ENCODE assay signal across 19 cellular contexts in the genomic region with DNA sequence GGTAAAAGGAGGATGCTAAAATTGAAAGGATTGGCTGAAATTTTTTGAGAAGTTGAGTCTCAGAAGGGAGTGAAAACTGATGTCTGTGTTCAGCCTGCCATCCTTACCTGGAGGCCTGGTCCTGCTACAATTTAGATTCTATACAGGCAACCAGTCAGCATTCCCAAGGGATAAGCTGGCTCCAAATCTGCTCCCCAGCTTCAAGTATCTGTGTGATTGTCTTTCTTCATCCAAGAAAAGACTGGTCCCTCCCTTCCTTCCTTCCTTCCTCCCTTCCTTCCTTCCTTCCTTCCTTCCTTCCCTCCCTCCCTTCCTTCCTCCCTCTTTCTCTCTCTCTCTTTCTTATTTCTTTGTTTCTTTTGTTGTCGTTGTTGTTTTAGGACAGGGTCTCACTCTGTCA. TPM values are rescaled to one million over a fixed set of nuclear protein-coding genes. Genes with fewer than 3 reads are reported as not detected.
DNase-seq lines count a peak whose midpoint lies in the region; ATAC-seq, FAIRE-seq and TF ChIP-seq lines count a peak whose summit lies in the region.
"Had no signal": no experiment of that assay in that cellular context is flagged by ENCODE, and none has a peak within 500 bp of the region (broad histone marks: within the 10 kb centered on the region; RNA-seq: fewer than 3 reads in every experiment).

No MANE protein-coding gene starts in this region.

- POLR2A ChIA-PET in HepG2 (lab: Yijun Ruan, JAX), result interaction anchor here (1.9 kb wide), 1 partner anchor 24 kb away, joined by 8 read pairs; a partner anchor contains a TSS
- POLR2A ChIA-PET in HEK293 (lab: Yijun Ruan, JAX), result no interaction called here
- POLR2A ChIA-PET in HEK293T (lab: Yijun Ruan, JAX), result no interaction called here

- peaks cover 1% of the 10 kb centered on the region for H3K27me3 Mint-ChIP-seq in endothelial cell (ENCODE audit: unreplicated experiment)
- H3K27me3 Mint-ChIP-seq in activated T-helper 2 cell treated with anti-CD3 and anti-CD28 coated beads, Interferon-gamma antibody, Interleukin-2, Interleukin-4, amounts not matched to agents 10 μg/mL and 5 μg/mL and 100 μg/mL, durations not matched to agents 14 hours and 24 hours and 36 hours (ENCODE audit: low read depth), result peaks cover 37% of the 10 kb centered on the region

- CTCF ChIA-PET in HepG2 (lab: Yijun Ruan, JAX; ENCODE audit: low intra/inter-chr PET ratio, low total read pairs) (no interaction called here), HEK293 (lab: Yijun Ruan, JAX) (interaction anchor here (1.9 kb wide), 1 partner anchor 17 kb away, joined by 5 read pairs; no protein-coding TSS in a partner anchor), HEK293T (lab: Yijun Ruan, JAX) (interaction anchor here (0.7 kb wide), 1 partner anchor 13 kb away, joined by 3 read pairs; no protein-coding TSS in a partner anchor)

- H3K4me1 ChIP-seq in HepG2 (ENCODE audit: insufficient read depth, low read length) (peaks cover 35% of the 10 kb centered on the region), right lobe of liver (peaks cover 0 to 8% (median 0%) of the 10 kb centered on the region in 4 donors), HEK293 (ENCODE audit: control insufficient read depth, insufficient read depth, low read length) (no peaks in the 10 kb centered on the region)
- H3K4me1 ChIP-seq: BE2C had no signal

- H3K27ac Mint-ChIP-seq in endothelial cell (ENCODE audit: unreplicated experiment), result no peak overlapping the region
- no peak overlapping the region for H3K27ac Mint-ChIP-seq in activated T-helper 2 cell treated with anti-CD3 and anti-CD28 coated beads, Interferon-gamma antibody, Interleukin-2, Interleukin-4, amounts not matched to agents 10 μg/mL and 5 μg/mL and 100 μg/mL, durations not matched to agents 14 hours and 24 hours and 36 hours
- H3K27ac Mint-ChIP-seq: CD14-positive monocyte; CD4-positive, alpha-beta memory T cell; H9; IgD-negative memory B cell had no signal

- no peaks in the 10 kb centered on the region for H3K9me3 Mint-ChIP-seq in endothelial cell (ENCODE audit: unreplicated experiment)
- no peaks in the 10 kb centered on the region for H3K9me3 Mint-ChIP-seq in activated T-helper 2 cell treated with anti-CD3 and anti-CD28 coated beads, Interferon-gamma antibody, Interleukin-2, Interleukin-4, amounts not matched to agents 10 μg/mL and 5 μg/mL and 100 μg/mL, durations not matched to agents 14 hours and 24 hours and 36 hours

- H3K36me3 ChIP-seq in HepG2 (replicated peaks in 1 of 2; ENCODE audit: control insufficient read depth in 1 of 2, insufficient read depth in 2 of 2, low read length in 2 of 2) (no peaks in the 10 kb centered on the region), right lobe of liver (no peaks in the 10 kb centered on the region), HEK293 (ENCODE audit: control insufficient read depth in 2 of 2, insufficient read depth in 1 of 2, low read length in 2 of 2) (no peaks in the 10 kb centered on the region)
- H3K36me3 ChIP-seq: BE2C had no signal

- in situ Hi-C loops in HepG2 (cut with HindIII; ENCODE audit: extremely low pct_ligation_motif_present, low pct_unique_long_range_greater_than_20kb), result no loop called here

- no TSS peak for BruUV-seq in HepG2 (replicated peaks; lab: Mats Ljungman, UMichigan)

- H3K9me3 ChIP-seq in HepG2 (ENCODE audit: low read length), result no peaks in the 10 kb centered on the region
- peaks cover 0 to 4% (median 0%) of the 10 kb centered on the region in 4 donors for H3K9me3 ChIP-seq in right lobe of liver
- no peaks in the 10 kb centered on the region for H3K9me3 ChIP-seq in HEK293 (ENCODE audit: control insufficient read depth, insufficient read depth, low read depth, low read length)
- H3K9me3 ChIP-seq: BE2C had no signal

- peaks cover 3% of the 10 kb centered on the region for H3K4me1 Mint-ChIP-seq in endothelial cell (ENCODE audit: unreplicated experiment)
- H3K4me1 Mint-ChIP-seq in activated T-helper 2 cell treated with anti-CD3 and anti-CD28 coated beads, Interferon-gamma antibody, Interleukin-2, Interleukin-4, amounts not matched to agents 10 μg/mL and 5 μg/mL and 100 μg/mL, durations not matched to agents 14 hours and 24 hours and 36 hours (ENCODE audit: low read depth), result no peaks in the 10 kb centered on the region
- H3K4me1 Mint-ChIP-seq: CD4-positive, alpha-beta memory T cell had no signal

- no peak overlapping the region for H3K4me3 ChIP-seq in HepG2 (replicated peaks in 1 of 3; ENCODE audit: insufficient read depth in 1 of 3, low read depth in 2 of 3, low read length in 3 of 3)
- no peak overlapping the region for H3K4me3 ChIP-seq in right lobe of liver
- H3K4me3 ChIP-seq in HEK293 (ENCODE audit: low read depth, low read length), result no peak overlapping the region

- H3K4me3 Mint-ChIP-seq in endothelial cell (ENCODE audit: unreplicated experiment), result peak overlapping the region; percentile 27
- H3K4me3 Mint-ChIP-seq in activated T-helper 2 cell treated with anti-CD3 and anti-CD28 coated beads, Interferon-gamma antibody, Interleukin-2, Interleukin-4, amounts not matched to agents 10 μg/mL and 5 μg/mL and 100 μg/mL, durations not matched to agents 14 hours and 24 hours and 36 hours (ENCODE audit: low read depth), result no peak overlapping the region
- H3K4me3 Mint-ChIP-seq: CD14-positive monocyte; CD4-positive, alpha-beta memory T cell; H9; IgD-negative memory B cell had no signal

- H3K27me3 ChIP-seq in HepG2 (ENCODE audit: control insufficient read depth in 1 of 2, insufficient read depth in 2 of 2, low read length in 2 of 2) (no peaks in the 10 kb centered on the region), right lobe of liver (no peaks in the 10 kb centered on the region)
- H3K27me3 ChIP-seq: BE2C had no signal

- TF ChIP-seq EP300 in HepG2 (IDR thresholded peaks at IDR 0.05; ENCODE audit: low read depth in 2 of 2, low read length in 2 of 2) (no peak), HepG2 (CRISPR knock-in tag; IDR thresholded peaks at IDR 0.05; ENCODE audit: borderline replicate concordance) (no peak)

- DNase-seq in HepG2 (ENCODE audit: low spot score) (no peak), right lobe of liver (no peak), endothelial cell (ENCODE audit: low spot score) (no peak), UCSD-AML1 (lab: John Stamatoyannopoulos, UW; ENCODE audit: unreplicated experiment) (no peak), HEK293T (ENCODE audit: extremely low spot score) (no peak)
- no peak for DNase-seq in activated T-helper 2 cell treated with anti-CD3 and anti-CD28 coated beads, Interferon-gamma antibody, Interleukin-2, Interleukin-4, amounts not matched to agents 10 μg/mL and 5 μg/mL and 100 μg/mL, durations not matched to agents 14 hours and 24 hours and 36 hours (ENCODE audit: low spot score)
- DNase-seq: ACHN; BE2C; Calu3; CD4-positive, alpha-beta memory T cell; DMS79 treated with DMSO at 0.1 percent for 48 hours; GF-D8; GOT3; H9; KBM-7 had no signal

- no peak for FAIRE-seq in HepG2 (lab: Jason Lieb, UNC)
- FAIRE-seq: HTR-8/SVneo had no signal

- no peak overlapping the region for H3K9ac ChIP-seq in HepG2 (ENCODE audit: insufficient read depth, low read depth, low read length)

- no peak for TF ChIP-seq CTCF in HepG2 (CRISPR knock-in tag; IDR thresholded peaks at IDR 0.05)
- TF ChIP-seq CTCF in right lobe of liver (IDR thresholded peaks at IDR 0.05), result no peak
- TF ChIP-seq CTCF in HEK293 (tag by site-specific recombination; IDR thresholded peaks at IDR 0.05), result no peak
- TF ChIP-seq CTCF in endothelial cell (IDR thresholded peaks at IDR 0.05; ENCODE audit: unreplicated experiment), result no peak

- intact Hi-C loops in HepG2 (cut with micrococcal nuclease; ENCODE audit: unreplicated experiment), result no loop called here
- intact Hi-C loops in right lobe of liver (cut with DNase I), result no loop called here
- intact Hi-C loops in activated T-helper 2 cell treated with anti-CD3 and anti-CD28 coated beads, Interferon-gamma antibody, Interleukin-2, Interleukin-4, amounts not matched to agents 10 μg/mL and 5 μg/mL and 100 μg/mL, durations not matched to agents 14 hours and 24 hours and 36 hours (cut with micrococcal nuclease), result no loop called here

- no peaks in the 10 kb centered on the region for H4K20me1 ChIP-seq in HepG2 (ENCODE audit: insufficient read depth, low read length)

- H3K27ac ChIP-seq in HepG2 (ENCODE audit: extremely low read length, insufficient read depth, low read length) (no peak overlapping the region), right lobe of liver (no peak overlapping the region), HEK293 (ENCODE audit: extremely low read depth, low read depth, low read length) (no peak overlapping the region)

- H2AFZ ChIP-seq in HepG2 (ENCODE audit: low read length), result no peak overlapping the region

- peaks cover 24% of the 10 kb centered on the region for H3K36me3 Mint-ChIP-seq in endothelial cell (ENCODE audit: low read depth, unreplicated experiment)
- H3K36me3 Mint-ChIP-seq in activated T-helper 2 cell treated with anti-CD3 and anti-CD28 coated beads, Interferon-gamma antibody, Interleukin-2, Interleukin-4, amounts not matched to agents 10 μg/mL and 5 μg/mL and 100 μg/mL, durations not matched to agents 14 hours and 24 hours and 36 hours (ENCODE audit: low read depth), result no peaks in the 10 kb centered on the region
- H3K36me3 Mint-ChIP-seq: CD14-positive monocyte had no signal

- 91% methylated on average over 1 of the region's 1 CpG for WGBS in HepG2 (ENCODE audit: low lambda C conversion rate)
- 60% methylated on average over 1 of the region's 1 CpG for WGBS in right lobe of liver (ENCODE audit: insufficient coverage, low coverage, low lambda C conversion rate, missing lambda C conversion rate)

- H3K4me2 ChIP-seq in HepG2 (ENCODE audit: low read depth, low read length), result no peak overlapping the region

- no peak for TF ChIP-seq POLR2A in HepG2 (IDR thresholded peaks at IDR 0.05; ENCODE audit: insufficient read depth in 1 of 2, low read depth in 2 of 2, low read length in 2 of 2)
- TF ChIP-seq POLR2A in right lobe of liver (IDR thresholded peaks at IDR 0.05), result no peak

- ATAC-seq in HepG2, result no peak
- no peak for ATAC-seq in right lobe of liver

- H3K79me2 ChIP-seq in HepG2 (ENCODE audit: insufficient read depth, low read length), result peaks cover 2% of the 10 kb centered on the region

- no peak for TF ChIP-seq RAD21 in HepG2 (CRISPR knock-in tag; IDR thresholded peaks at IDR 0.05)

RNA-seq across cellular contexts. Expression of a gene that starts 24.7 kb away (rescaled TPM):
- total RNA-seq in HepG2 (2016; rRNA removed; fragmentation: Illumina TruSeq; extraction: Trizol) (74.2 and 117 TPM in 2 replicates), right lobe of liver (10 to 100 TPM; 17.5 to 29.9 (median 25.5) TPM), endothelial cell (ENCODE audit: unreplicated experiment) (27.1 TPM)
- 28.7 and 31.7 TPM in 2 replicates for total RNA-seq in HepG2 (2016; cell fraction: cytosol; rRNA removed; fragmentation: Illumina TruSeq; extraction: Trizol; ENCODE audit: low read depth)
- 78.4 and 116 TPM in 2 replicates for total RNA-seq in HepG2 (2016; cell fraction: insoluble cytoplasmic fraction; rRNA removed; fragmentation: Illumina TruSeq; extraction: Trizol)
- total RNA-seq in HepG2 (2016; cell fraction: membrane; rRNA removed; fragmentation: Illumina TruSeq; extraction: Trizol), result 34.6 and 40.8 TPM in 2 replicates
- 44.6 and 58.8 TPM in 2 replicates for total RNA-seq in HepG2 (2016; cell fraction: nucleus; rRNA removed; fragmentation: Illumina TruSeq; extraction: Trizol)
- 45.6 and 52.7 TPM in 2 replicates for polyA plus RNA-seq in HepG2 (2011; rRNA removed)
- polyA plus RNA-seq in HepG2 (2011; cell fraction: cytosol; rRNA removed), result 38.1 and 45.2 TPM in 2 replicates
- polyA plus RNA-seq in HepG2 (2011; cell fraction: nucleus; rRNA removed), result 17.0 and 19.5 TPM in 2 replicates
- polyA plus RNA-seq in HepG2 (2012), result 35.5 and 38.6 TPM in 2 replicates
- polyA plus RNA-seq in HepG2 (2016; cell fraction: cytosol; fragmentation: Illumina TruSeq; extraction: Trizol; ENCODE audit: low read depth), result 5.6 and 7.5 TPM in 2 replicates
- 104 and 112 TPM in 2 replicates for polyA plus RNA-seq in HepG2 (2016; cell fraction: insoluble cytoplasmic fraction; fragmentation: Illumina TruSeq; extraction: Trizol; ENCODE audit: low read depth)
- 11.5 and 11.6 TPM in 2 replicates for polyA plus RNA-seq in HepG2 (2016; cell fraction: membrane; fragmentation: Illumina TruSeq; extraction: Trizol; ENCODE audit: low read depth)
- 57.0 and 64.6 TPM in 2 replicates for polyA plus RNA-seq in HepG2 (2016; cell fraction: nucleus; fragmentation: Illumina TruSeq; extraction: Trizol; ENCODE audit: insufficient read depth, low read depth)
- polyA minus RNA-seq in HepG2 (2011; rRNA and poly(A)+ RNA removed; ENCODE audit: low replicate concordance), result 37.2 and 57.0 TPM in 2 replicates
- 89.0 and 103 TPM in 2 replicates for polyA minus RNA-seq in HepG2 (2011; cell fraction: cytosol; rRNA and poly(A)+ RNA removed)
- polyA minus RNA-seq in HepG2 (2011; cell fraction: nucleus; rRNA and poly(A)+ RNA removed), result 47.1 and 56.3 TPM in 2 replicates
- total RNA-seq in activated T-helper 2 cell treated with anti-CD3 and anti-CD28 coated beads, Interferon-gamma antibody, Interleukin-2, Interleukin-4, amounts not matched to agents 10 μg/mL and 5 μg/mL and 100 μg/mL, durations not matched to agents 14 hours and 24 hours and 36 hours, result 49.0 and 52.8 TPM in 2 replicates
